Comparison of ENCODE assay signal across 32 cellular contexts in the genomic region with DNA sequence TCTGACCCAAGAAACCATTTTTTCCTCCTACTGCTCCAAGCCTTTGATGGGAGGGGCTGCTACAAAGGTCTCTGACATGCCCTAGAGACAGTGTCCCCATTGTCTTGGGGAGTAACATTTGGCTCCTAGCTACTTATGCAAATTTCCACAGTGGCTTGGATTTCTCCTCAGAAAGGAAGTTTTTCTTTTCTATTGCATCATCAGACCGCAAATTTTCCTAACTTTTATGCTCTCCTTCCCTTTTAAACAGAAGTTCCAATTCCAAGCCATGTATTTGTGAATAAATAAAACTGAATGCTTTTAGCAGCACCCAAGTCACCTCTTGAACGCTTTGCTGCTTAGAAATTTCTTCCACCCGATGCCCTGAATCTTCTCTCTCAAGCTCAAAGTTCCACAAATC. TPM values are rescaled to one million over a fixed set of nuclear protein-coding genes. Genes with fewer than 3 reads are reported as not detected.
"Had no signal": no experiment of that assay in that cellular context is flagged by ENCODE, and none has a peak within 500 bp of the region (broad histone marks: within the 10 kb centered on the region; RNA-seq: fewer than 3 reads in every experiment).

No MANE protein-coding gene starts in this region.

- DNase-seq: colonic mucosa; cortex of kidney; effector CD8-positive, alpha-beta T cell; effector memory CD8-positive, alpha-beta T cell; endodermal cell; erythroblast; esophagus squamous epithelium; foreskin fibroblast; foreskin melanocyte; gastrocnemius medialis; glutamatergic neuron; head of caudate nucleus; heart right ventricle; hippocampal formation; left cardiac atrium; left lung; left ventricle myocardium superior; lower lobe of right lung; mesenchymal stem cell; mucosa of descending colon; naive B cell had no signal

- H3K27me3 ChIP-seq: colonic mucosa, esophagus squamous epithelium, gastrocnemius medialis, heart right ventricle, left lung had no signal

- H3K27ac ChIP-seq: colonic mucosa, epithelial cell of prostate, esophagus squamous epithelium, gastrocnemius medialis, heart right ventricle, left lung, lower lobe of right lung had no signal

- FAIRE-seq: endometrium, islet of Langerhans, keratinocyte had no signal

- ATAC-seq: effector memory CD8-positive, alpha-beta T cell; esophagus mucosa; gastrocnemius medialis; heart right ventricle; left cardiac atrium; left lung; left ventricle myocardium superior; lower lobe of right lung; mucosa of descending colon had no signal

- H3K9me3 ChIP-seq: colonic mucosa, esophagus squamous epithelium, gastrocnemius medialis, mucosa of descending colon had no signal

- H3K4me1 ChIP-seq: colonic mucosa, esophagus squamous epithelium, gastrocnemius medialis, heart right ventricle, left lung, lower lobe of right lung had no signal

- H3K4me3 ChIP-seq: colonic mucosa, esophagus squamous epithelium, gastrocnemius medialis, heart right ventricle, left lung, lower lobe of right lung, mucosa of descending colon had no signal

- H3K36me3 ChIP-seq: colonic mucosa, esophagus squamous epithelium, gastrocnemius medialis, heart right ventricle, left lung, lower lobe of right lung had no signal

RNA-seq across cellular contexts. Expression of a gene that starts 51.0 kb away (rescaled TPM):
- total RNA-seq: colonic mucosa, dermis microvascular lymphatic vessel endothelial cell, esophagus mucosa, esophagus squamous epithelium, gastrocnemius medialis, glomerular endothelial cell, heart right ventricle, left cardiac atrium, left lung, left ventricle myocardium superior, lower leg skin, lower lobe of right lung, lung microvascular endothelial cell, mesenteric fat pad, myocyte had no signal
- polyA plus RNA-seq: heart right ventricle, keratinocyte had no signal
